In genomic region chr10:2761971-2762370, GRCh38 we compare ENCODE assay signal across 8 cellular contexts.
"Had no signal": no experiment of that assay in that cellular context is flagged by ENCODE, and none has a peak within 500 bp of the region (broad histone marks: within the 10 kb centered on the region; RNA-seq: fewer than 3 reads in every experiment).

No MANE protein-coding gene starts in this region.

- H3K4me3 ChIP-seq: K562 had no signal

- ATAC-seq: HepG2, K562 had no signal

- H3K4me3 Mint-ChIP-seq: IgD-negative memory B cell had no signal

- H3K27ac Mint-ChIP-seq: IgD-negative memory B cell had no signal

- FAIRE-seq: HepG2, HTR-8/SVneo, K562 had no signal

- DNase-seq: IMR-90, KBM-7, KG1 had no signal

- H3K27ac ChIP-seq: HL-60 had no signal

- H3K4me1 Mint-ChIP-seq: IgD-negative memory B cell had no signal
